ENCODE assay signal across 29 cellular contexts in genomic region chr16:72332926-72333325, GRCh38.
"Had no signal": no experiment of that assay in that cellular context is flagged by ENCODE, and none has a peak within 500 bp of the region (broad histone marks: within the 10 kb centered on the region; RNA-seq: fewer than 3 reads in every experiment).

No MANE protein-coding gene starts in this region.

- H3K27ac Mint-ChIP-seq: mesothelial cell of epicardium; natural killer cell; nephron progenitor cell; neural progenitor cell; stimulated activated naive CD8-positive, alpha-beta T cell treated with anti-CD3 and anti-CD28 coated beads, Interleukin-15, Interleukin-2, amounts not matched to agents 100 ng/mL and 50 ng/mL, for 24 hours; type B pancreatic cell had no signal

- FAIRE-seq: keratinocyte had no signal

- H3K27me3 ChIP-seq: left lung, neural progenitor cell, neutrophil, suprapubic skin, tibial artery, uterus had no signal

- H3K27ac ChIP-seq: left lung, lower lobe of right lung, neural progenitor cell, neutrophil, parathyroid adenoma, psoas muscle, skin epidermis, suprapubic skin, thoracic aorta, tibial artery, uterus had no signal

- H3K4me1 ChIP-seq: left lung, lower lobe of right lung, neural progenitor cell, parathyroid adenoma, psoas muscle, suprapubic skin, tibial artery, uterus had no signal

- H3K4me3 Mint-ChIP-seq: mesothelial cell of epicardium; natural killer cell; nephron progenitor cell; neural progenitor cell; stimulated activated naive CD8-positive, alpha-beta T cell treated with anti-CD3 and anti-CD28 coated beads, Interleukin-15, Interleukin-2, amounts not matched to agents 100 ng/mL and 50 ng/mL, for 24 hours; type B pancreatic cell had no signal

- H3K9ac ChIP-seq: neural progenitor cell, parathyroid adenoma had no signal

- H3K4me2 ChIP-seq: neural progenitor cell had no signal

- H3K79me2 ChIP-seq: parathyroid adenoma had no signal

- ATAC-seq: left colon, left lung, lower lobe of right lung, natural killer cell, psoas muscle, sciatic nerve had no signal

- H3K9me3 ChIP-seq: lower lobe of right lung, neutrophil, thoracic aorta, uterus had no signal

- H3K9me3 Mint-ChIP-seq: natural killer cell, type B pancreatic cell had no signal

- H3K4me3 ChIP-seq: left lung, lower lobe of right lung, neural progenitor cell, psoas muscle, skin epidermis, suprapubic skin, thoracic aorta, tibial artery, uterus had no signal

- DNase-seq: hippocampal formation; left colon; left lung; lower lobe of right lung; mammary epithelial cell; mesendoderm; naive B cell; natural killer cell; nephron progenitor cell; occipital lobe; psoas muscle; stimulated activated CD4-positive, alpha-beta T cell treated with anti-CD3 and anti-CD28 coated beads, Interleukin-12 subunit alpha, Interleukin-12 subunit beta, amount 100 ng/mL, for 4 hours; stimulated activated CD4-positive, alpha-beta T cell treated with anti-CD3 and anti-CD28 coated beads, Interleukin-15, amount 100 ng/mL, for 24 hours; stimulated activated CD4-positive, alpha-beta T cell treated with anti-CD3 and anti-CD28 coated beads, Interleukin-2, amount 100 ng/mL, for 24 hours; stimulated activated CD4-positive, alpha-beta T cell treated with anti-CD3 and anti-CD28 coated beads, Interleukin-4, amount 100 ng/mL, for 1 hour; stimulated activated naive CD4-positive, alpha-beta T cell; tibial artery; uterus had no signal

- H3K27me3 Mint-ChIP-seq: naive B cell; stimulated activated naive CD8-positive, alpha-beta T cell treated with anti-CD3 and anti-CD28 coated beads, Interleukin-15, Interleukin-2, amounts not matched to agents 100 ng/mL and 50 ng/mL, for 24 hours; type B pancreatic cell had no signal

- H3K36me3 ChIP-seq: left lung, lower lobe of right lung, neural progenitor cell, suprapubic skin, thoracic aorta, uterus had no signal

- H2AFZ ChIP-seq: neural progenitor cell, parathyroid adenoma had no signal

- H3K36me3 Mint-ChIP-seq: natural killer cell, type B pancreatic cell had no signal

- H3K4me1 Mint-ChIP-seq: mesothelial cell of epicardium, naive B cell, natural killer cell, nephron progenitor cell, neural progenitor cell had no signal
